ENCODE assay signal across 28 cellular contexts in the genomic region with DNA sequence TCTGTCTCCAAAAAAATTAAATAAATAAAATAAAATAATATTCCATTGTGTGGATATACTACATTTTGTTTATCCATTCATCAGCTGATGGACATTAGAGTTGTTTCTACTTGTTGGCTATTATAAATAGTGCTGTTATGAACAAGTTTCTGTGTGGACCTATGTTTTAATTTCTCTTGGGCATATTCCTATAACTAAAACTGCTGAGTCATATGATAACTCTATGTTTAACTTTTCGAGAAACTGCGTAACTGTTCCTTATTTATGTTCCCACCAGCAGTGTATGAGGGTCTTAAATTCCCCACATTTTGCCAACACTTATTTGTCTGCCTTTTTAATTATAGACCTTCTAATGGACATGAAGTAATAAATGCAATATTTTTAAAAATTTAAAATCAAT.
"Had no signal": no experiment of that assay in that cellular context is flagged by ENCODE, and none has a peak within 500 bp of the region (broad histone marks: within the 10 kb centered on the region; RNA-seq: fewer than 3 reads in every experiment).

No MANE protein-coding gene starts in this region.

- H3K9ac ChIP-seq: neural progenitor cell, parathyroid adenoma had no signal

- DNase-seq: natural killer cell; occipital lobe; ovary; posterior cingulate gyrus; psoas muscle; right cardiac atrium; spleen; stimulated activated CD4-positive, alpha-beta T cell treated with anti-CD3 and anti-CD28 coated beads, Interleukin-12 subunit alpha, Interleukin-12 subunit beta, amount 100 ng/mL, for 4 hours; stimulated activated CD4-positive, alpha-beta T cell treated with anti-CD3 and anti-CD28 coated beads, Interleukin-1b, Interleukin-23, amount 100 ng/mL, for 48 hours; stimulated activated CD4-positive, alpha-beta T cell treated with anti-CD3 and anti-CD28 coated beads, Interleukin-4, amount 100 ng/mL, for 1 hour; stimulated activated CD4-positive, alpha-beta T cell treated with anti-CD3 and anti-CD28 coated beads, Interleukin-4, amount 100 ng/mL, for 4 hours; stimulated activated CD8-positive, alpha-beta memory T cell treated with anti-CD3 and anti-CD28 coated beads, Interleukin-4, amount 100 ng/mL, for 48 hours; stimulated activated naive CD4-positive, alpha-beta T cell; stimulated activated naive CD8-positive, alpha-beta T cell treated with anti-CD3 and anti-CD28 coated beads, Interleukin-15, amount 100 ng/mL, for 72 hours; stimulated activated naive CD8-positive, alpha-beta T cell treated with anti-CD3 and anti-CD28 coated beads, Interleukin-15, Interleukin-2, amounts not matched to agents 100 U/mL and 50 U/mL, for 24 hours; substantia nigra; testis; tibial artery; transverse colon; upper lobe of right lung; uterus had no signal

- H3K27ac ChIP-seq: neural progenitor cell, ovary, parathyroid adenoma, psoas muscle, skin epidermis, spleen, suprapubic skin, testis, tibial artery, transverse colon, upper lobe of right lung, uterus had no signal

- H2AFZ ChIP-seq: neural progenitor cell, parathyroid adenoma had no signal

- H3K27me3 ChIP-seq: neural progenitor cell, ovary, spleen, suprapubic skin, testis, tibial artery, transverse colon, upper lobe of right lung, uterus had no signal

- H3K4me1 ChIP-seq: neural progenitor cell, parathyroid adenoma, psoas muscle, spleen, suprapubic skin, testis, tibial artery, transverse colon, upper lobe of right lung, uterus had no signal

- H3K36me3 ChIP-seq: neural progenitor cell, ovary, spleen, suprapubic skin, tibial artery, transverse colon, upper lobe of right lung, uterus had no signal

- H3K9me3 ChIP-seq: psoas muscle, suprapubic skin, testis, transverse colon, upper lobe of right lung, uterus had no signal

- H3K4me2 ChIP-seq: neural progenitor cell, smooth muscle cell had no signal

- H3K79me2 ChIP-seq: parathyroid adenoma had no signal

- H3K4me3 ChIP-seq: neural progenitor cell, ovary, psoas muscle, skin epidermis, smooth muscle cell, spleen, suprapubic skin, testis, tibial artery, transverse colon, upper lobe of right lung, uterus had no signal

- ATAC-seq: natural killer cell; psoas muscle; right cardiac atrium; sciatic nerve; stimulated activated memory B cell treated with anti-CD40 and anti-IgM and Interleukin-4, amounts not matched to agents 10 μg/mL and 1 μg/mL and 100 μg/mL, for 72 hours; stimulated activated naive CD8-positive, alpha-beta T cell treated with anti-CD3 and anti-CD28 coated beads, Interleukin-15, amount 100 ng/mL, for 72 hours; stimulated activated naive CD8-positive, alpha-beta T cell treated with anti-CD3 and anti-CD28 coated beads, Interleukin-15, Interleukin-2, amounts not matched to agents 100 U/mL and 50 U/mL, for 24 hours; upper lobe of right lung had no signal
